In genomic region chr10:131109746-131110145, GRCh38 we compare ENCODE assay signal across 15 cellular contexts.
"Had no signal": no experiment of that assay in that cellular context is flagged by ENCODE, and none has a peak within 500 bp of the region (broad histone marks: within the 10 kb centered on the region; RNA-seq: fewer than 3 reads in every experiment).

No MANE protein-coding gene starts in this region.

- H3K27ac ChIP-seq: epithelial cell of prostate, esophagus muscularis mucosa, gastrocnemius medialis, heart right ventricle, stomach, thyroid gland, uterus had no signal

- H3K4me1 ChIP-seq: esophagus muscularis mucosa, gastrocnemius medialis, heart right ventricle, stomach, thyroid gland, uterus had no signal

- FAIRE-seq: keratinocyte had no signal

- H3K36me3 ChIP-seq: esophagus muscularis mucosa, gastrocnemius medialis, heart right ventricle, stomach, thyroid gland, uterus had no signal

- ATAC-seq: effector memory CD8-positive, alpha-beta T cell; gastrocnemius medialis; heart right ventricle; left ventricle myocardium superior; natural killer cell; sciatic nerve had no signal

- H3K4me3 ChIP-seq: esophagus muscularis mucosa, gastrocnemius medialis, heart right ventricle, stomach, thyroid gland, uterus had no signal

- H3K27me3 ChIP-seq: stomach, thyroid gland, uterus had no signal

- DNase-seq: cortex of kidney; effector memory CD8-positive, alpha-beta T cell; gastrocnemius medialis; heart right ventricle; left cardiac atrium; left ventricle myocardium superior; natural killer cell; stimulated activated naive CD4-positive, alpha-beta T cell; stomach; thyroid gland; uterus had no signal

- H3K9me3 ChIP-seq: gastrocnemius medialis, thyroid gland, uterus had no signal
